ENCODE assay signal across 2 cellular contexts in genomic region chr14:100915582-100915981, GRCh38.
TF ChIP-seq lines count a peak whose summit lies in the region.

No MANE protein-coding gene starts in this region.

TF ChIP-seq in HepG2, 621 proteins besides CTCF, POLR2A, EP300 and RAD21:
- TF ChIP-seq ATF7 (IDR thresholded peaks at IDR 0.05): peak; percentile 96
- TF ChIP-seq ATF7 (CRISPR knock-in tag; IDR thresholded peaks at IDR 0.05): no peak
- TF ChIP-seq THAP8 (CRISPR knock-in tag; IDR thresholded peaks at IDR 0.05; ENCODE audit: borderline replicate concordance): no peak
- no peak for TF ChIP-seq ZNF550 (CRISPR knock-in tag; IDR thresholded peaks at IDR 0.05; ENCODE audit: borderline replicate concordance)
- TF ChIP-seq MAFF (IDR thresholded peaks at IDR 0.05; ENCODE audit: low read depth, low read length): 0 out of 2 replicates have a peak, but pooled peaks have one; percentile 26
- peak; percentile 87 for TF ChIP-seq CREB1 (IDR thresholded peaks at IDR 0.05)
- TF ChIP-seq CREB1 (CRISPR knock-in tag; IDR thresholded peaks at IDR 0.05): no peak
- TF ChIP-seq MAFK (conservative IDR thresholded peaks at IDR 0.05 in 1 of 2, IDR thresholded peaks at IDR 0.05 in 1 of 2; ENCODE audit: low read length in 2 of 2): peak in 1 of 2 experiments; percentile 53; a peak in 2 of 4 replicates

TF ChIP-seq in GM12878, 131 proteins besides CTCF, POLR2A, EP300 and RAD21:
- TF ChIP-seq NR2C2 (IDR thresholded peaks at IDR 0.05; ENCODE audit: borderline replicate concordance, control insufficient read depth, insufficient read length, low read depth): no peak
- peak; percentile 45 for TF ChIP-seq ATF7 (IDR thresholded peaks at IDR 0.05; ENCODE audit: low read depth)
TF ChIP-seq in GM12878: peak in this region for 1.
